ENCODE assay signal across 10 cellular contexts in the genomic region with DNA sequence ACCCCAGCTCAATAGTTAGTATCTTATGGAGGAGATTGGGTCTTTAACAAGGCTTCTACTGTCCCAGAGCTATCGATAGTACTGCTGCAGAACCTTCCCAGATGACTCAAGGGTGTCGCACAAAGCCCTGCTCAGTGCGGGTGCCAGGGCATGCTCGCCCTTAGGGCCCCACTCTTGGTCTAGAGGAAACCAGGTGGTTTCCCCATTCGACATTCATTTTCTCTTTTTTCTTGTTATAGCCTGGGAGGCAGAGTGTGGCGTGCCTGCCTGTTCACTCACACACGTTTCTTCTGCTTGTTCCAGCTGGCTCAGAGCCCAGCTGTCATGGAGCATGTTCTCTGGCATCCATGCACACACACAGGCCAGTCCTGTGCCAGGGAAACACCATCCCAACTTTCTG.
A peak's percentile ranks its signal among the peaks of the same experiment; 100 is the strongest.
DNase-seq lines count a peak whose midpoint lies in the region; ATAC-seq, FAIRE-seq and TF ChIP-seq lines count a peak whose summit lies in the region.
"Had no signal": no experiment of that assay in that cellular context is flagged by ENCODE, and none has a peak within 500 bp of the region (broad histone marks: within the 10 kb centered on the region; RNA-seq: fewer than 3 reads in every experiment).

No MANE protein-coding gene starts in this region.

- no peak overlapping the region for H3K27ac Mint-ChIP-seq in CD8-positive, alpha-beta T cell

- H3K36me3 Mint-ChIP-seq in CD8-positive, alpha-beta T cell, result no peaks in the 10 kb centered on the region

- DNase-seq in right lobe of liver (peak in 1 of 3 donors; percentile 63), HepG2 (ENCODE audit: low spot score) (no peak), body of pancreas (peak; percentile 67 to 89 (median 84)), smooth muscle cell (lab: John Stamatoyannopoulos, UW; ENCODE audit: unreplicated experiment) (no peak), retina (no peak), DMS153 treated with DMSO at 0.1 percent for 48 hours (lab: John Stamatoyannopoulos, UW; ENCODE audit: unreplicated experiment) (no peak)
- DNase-seq in CD8-positive, alpha-beta T cell, result no peak

- H3K4me3 ChIP-seq in right lobe of liver (no peak overlapping the region), HepG2 (replicated peaks in 1 of 3; ENCODE audit: insufficient read depth in 1 of 3, low read depth in 2 of 3, low read length in 3 of 3) (no peak overlapping the region), body of pancreas (no peak overlapping the region), smooth muscle cell (no peak overlapping the region)
- H3K4me3 ChIP-seq in CD8-positive, alpha-beta T cell (ENCODE audit: low read depth, low read length), result no peak overlapping the region
- H3K4me3 ChIP-seq: suprapubic skin had no signal

- 7% methylated on average over 2 of the region's 7 CpGs for WGBS in right lobe of liver (ENCODE audit: insufficient coverage, low coverage, low lambda C conversion rate, missing lambda C conversion rate)
- 34% methylated on average over 6 of the region's 7 CpGs for WGBS in HepG2 (ENCODE audit: low lambda C conversion rate)
- WGBS in body of pancreas, 2 donors, result 10 to 14% methylated on average over 6 to 7 of the region's 7 CpGs
- 92% methylated on average over 7 of the region's 7 CpGs for WGBS in smooth muscle cell (ENCODE audit: low lambda C conversion rate)

- H2AFZ ChIP-seq in HepG2 (ENCODE audit: low read length) (no peak overlapping the region), smooth muscle cell (ENCODE audit: low read depth) (no peak overlapping the region)

- H3K27ac ChIP-seq in right lobe of liver, result no peak overlapping the region
- no peak overlapping the region for H3K27ac ChIP-seq in HepG2 (ENCODE audit: extremely low read length, insufficient read depth, low read length)
- H3K27ac ChIP-seq in body of pancreas, result no peak overlapping the region
- H3K27ac ChIP-seq in smooth muscle cell (ENCODE audit: low read depth), result no peak overlapping the region
- no peak overlapping the region for H3K27ac ChIP-seq in CD8-positive, alpha-beta T cell (ENCODE audit: low read depth, low read length)
- H3K27ac ChIP-seq: suprapubic skin had no signal

- in situ Hi-C loops in HepG2 (cut with HindIII; ENCODE audit: extremely low pct_ligation_motif_present, low pct_unique_long_range_greater_than_20kb), result no loop called here

- peaks cover 3% of the 10 kb centered on the region for H3K4me1 Mint-ChIP-seq in CD8-positive, alpha-beta T cell (ENCODE audit: low read depth)

- TF ChIP-seq POLR2A in right lobe of liver (IDR thresholded peaks at IDR 0.05), result no peak
- no peak for TF ChIP-seq POLR2A in HepG2 (IDR thresholded peaks at IDR 0.05; ENCODE audit: insufficient read depth in 1 of 2, low read depth in 2 of 2, low read length in 2 of 2)
- no peak for TF ChIP-seq POLR2A in body of pancreas (IDR thresholded peaks at IDR 0.05)

- H3K9ac ChIP-seq in HepG2 (ENCODE audit: insufficient read depth, low read depth, low read length) (no peak overlapping the region), smooth muscle cell (ENCODE audit: low read depth) (no peak overlapping the region)

- H3K4me2 ChIP-seq in HepG2 (ENCODE audit: low read depth, low read length) (no peak overlapping the region), smooth muscle cell (no peak overlapping the region)

- no peaks in the 10 kb centered on the region for H3F3A ChIP-seq in smooth muscle cell (ENCODE audit: low read depth)

- TF ChIP-seq CTCF in right lobe of liver (IDR thresholded peaks at IDR 0.05) (no peak), HepG2 (CRISPR knock-in tag; IDR thresholded peaks at IDR 0.05) (no peak), body of pancreas (IDR thresholded peaks at IDR 0.05) (no peak), smooth muscle cell (IDR thresholded peaks at IDR 0.05; ENCODE audit: borderline replicate concordance, insufficient read depth, poor library complexity, severe bottlenecking) (no peak)
- TF ChIP-seq CTCF in CD8-positive, alpha-beta T cell (IDR thresholded peaks at IDR 0.05), result no peak

- no peak for TF ChIP-seq RAD21 in HepG2 (CRISPR knock-in tag; IDR thresholded peaks at IDR 0.05)

- no TSS peak for BruUV-seq in HepG2 (replicated peaks; lab: Mats Ljungman, UMichigan)

- H4K20me1 ChIP-seq in HepG2 (ENCODE audit: insufficient read depth, low read length) (no peaks in the 10 kb centered on the region), smooth muscle cell (ENCODE audit: low read depth) (no peaks in the 10 kb centered on the region)

- no peaks in the 10 kb centered on the region for H3K9me3 ChIP-seq in right lobe of liver
- no peaks in the 10 kb centered on the region for H3K9me3 ChIP-seq in HepG2 (ENCODE audit: low read length)
- H3K9me3 ChIP-seq in body of pancreas, result no peaks in the 10 kb centered on the region
- H3K9me3 ChIP-seq in smooth muscle cell (replicated peaks; ENCODE audit: low read depth), result no peaks in the 10 kb centered on the region
- no peaks in the 10 kb centered on the region for H3K9me3 ChIP-seq in CD8-positive, alpha-beta T cell (ENCODE audit: low read length)
- H3K9me3 ChIP-seq: suprapubic skin had no signal

- H3K9me3 Mint-ChIP-seq in CD8-positive, alpha-beta T cell, result peaks cover 2% of the 10 kb centered on the region

- H3K27me3 ChIP-seq in right lobe of liver, result no peaks in the 10 kb centered on the region
- 0 out of 5 replicates have a peak, but pooled peaks cover 0 to 1% of the 10 kb centered on the region in 2 experiments for H3K27me3 ChIP-seq in HepG2 (ENCODE audit: control insufficient read depth in 1 of 2, insufficient read depth in 2 of 2, low read length in 2 of 2)
- no peaks in the 10 kb centered on the region for H3K27me3 ChIP-seq in body of pancreas
- no peaks in the 10 kb centered on the region for H3K27me3 ChIP-seq in smooth muscle cell (ENCODE audit: low read depth)
- no peaks in the 10 kb centered on the region for H3K27me3 ChIP-seq in CD8-positive, alpha-beta T cell (ENCODE audit: insufficient read depth, low read length)

- intact Hi-C loops in right lobe of liver (cut with DNase I), result no loop called here
- intact Hi-C loops in HepG2 (cut with micrococcal nuclease; ENCODE audit: unreplicated experiment), result no loop called here
- intact Hi-C loops in body of pancreas (cut with DNase I), result no loop called here
- intact Hi-C loops in CD8-positive, alpha-beta T cell (cut with DNase I, micrococcal nuclease), result no loop called here

- CTCF ChIA-PET in HepG2 (lab: Yijun Ruan, JAX; ENCODE audit: low intra/inter-chr PET ratio, low total read pairs), result no interaction called here
- CTCF ChIA-PET in CD8-positive, alpha-beta T cell (lab: Charles Lee), result no interaction called here

- FAIRE-seq in HepG2 (lab: Jason Lieb, UNC), result no peak
- FAIRE-seq: TTC549 had no signal

- peak in 3 of 4 donors; percentile 22 to 53 (median 45) for ATAC-seq in right lobe of liver
- ATAC-seq in HepG2, result no peak
- peak; percentile 86 for ATAC-seq in HG03469 (IDR thresholded peaks at IDR 0.05; ENCODE audit: unreplicated experiment)
- ATAC-seq in body of pancreas, result peak; percentile 82
- no peak for ATAC-seq in CD8-positive, alpha-beta T cell

- H3K36me3 ChIP-seq in right lobe of liver (no peaks in the 10 kb centered on the region), HepG2 (replicated peaks in 1 of 2; ENCODE audit: control insufficient read depth in 1 of 2, insufficient read depth in 2 of 2, low read length in 2 of 2) (no peaks in the 10 kb centered on the region), body of pancreas (replicated peaks in 1 of 2; ENCODE audit: insufficient read depth in 1 of 2, low read depth in 2 of 2) (no peaks in the 10 kb centered on the region), smooth muscle cell (ENCODE audit: low read depth) (no peaks in the 10 kb centered on the region)
- no peaks in the 10 kb centered on the region for H3K36me3 ChIP-seq in CD8-positive, alpha-beta T cell (ENCODE audit: insufficient read depth, low read length)
- H3K36me3 ChIP-seq: suprapubic skin had no signal

- TF ChIP-seq EP300 in HepG2 (IDR thresholded peaks at IDR 0.05; ENCODE audit: low read depth in 2 of 2, low read length in 2 of 2) (no peak), HepG2 (CRISPR knock-in tag; IDR thresholded peaks at IDR 0.05; ENCODE audit: borderline replicate concordance) (no peak)

- no peak overlapping the region for H3K4me3 Mint-ChIP-seq in CD8-positive, alpha-beta T cell

- H3K27me3 Mint-ChIP-seq in CD8-positive, alpha-beta T cell (ENCODE audit: low read depth), result peaks cover 4% of the 10 kb centered on the region

- POLR2A ChIA-PET in HepG2 (lab: Yijun Ruan, JAX), result no interaction called here
- POLR2A ChIA-PET in CD8-positive, alpha-beta T cell (lab: Charles Lee), result interaction anchor here (0.7 kb wide), 1 partner anchor 223 kb away, joined by 3 read pairs; no protein-coding TSS in a partner anchor

- H3K79me2 ChIP-seq in HepG2 (ENCODE audit: insufficient read depth, low read length) (no peaks in the 10 kb centered on the region), smooth muscle cell (ENCODE audit: low read depth) (no peaks in the 10 kb centered on the region)

- H3K4me1 ChIP-seq in right lobe of liver (no peaks in the 10 kb centered on the region), HepG2 (ENCODE audit: insufficient read depth, low read length) (0 out of 2 replicates have a peak, but pooled peaks cover 1% of the 10 kb centered on the region), body of pancreas (peaks cover 20% of the 10 kb centered on the region), smooth muscle cell (ENCODE audit: low read depth) (no peaks in the 10 kb centered on the region)
- no peaks in the 10 kb centered on the region for H3K4me1 ChIP-seq in CD8-positive, alpha-beta T cell (ENCODE audit: insufficient read depth, low read length)

TF ChIP-seq in HepG2, 621 proteins besides CTCF, POLR2A, EP300 and RAD21:
- TF ChIP-seq, protein P1, sequence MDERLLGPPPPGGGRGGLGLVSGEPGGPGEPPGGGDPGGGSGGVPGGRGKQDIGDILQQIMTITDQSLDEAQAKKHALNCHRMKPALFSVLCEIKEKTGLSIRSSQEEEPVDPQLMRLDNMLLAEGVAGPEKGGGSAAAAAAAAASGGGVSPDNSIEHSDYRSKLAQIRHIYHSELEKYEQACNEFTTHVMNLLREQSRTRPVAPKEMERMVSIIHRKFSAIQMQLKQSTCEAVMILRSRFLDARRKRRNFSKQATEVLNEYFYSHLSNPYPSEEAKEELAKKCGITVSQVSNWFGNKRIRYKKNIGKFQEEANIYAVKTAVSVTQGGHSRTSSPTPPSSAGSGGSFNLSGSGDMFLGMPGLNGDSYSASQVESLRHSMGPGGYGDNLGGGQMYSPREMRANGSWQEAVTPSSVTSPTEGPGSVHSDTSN (CRISPR knock-in tag; IDR thresholded peaks at IDR 0.05), result no peak
- TF ChIP-seq YEATS4 (CRISPR knock-in tag; IDR thresholded peaks at IDR 0.05; ENCODE audit: borderline replicate concordance), result no peak
- no peak for TF ChIP-seq CCDC6 (CRISPR knock-in tag; IDR thresholded peaks at IDR 0.05)
- TF ChIP-seq HDAC2 (CRISPR knock-in tag; IDR thresholded peaks at IDR 0.05), result no peak
- TF ChIP-seq CBX2 (IDR thresholded peaks at IDR 0.05; ENCODE audit: low read depth, low read length), result no peak
- no peak for TF ChIP-seq CBX2 (CRISPR knock-in tag; IDR thresholded peaks at IDR 0.05; ENCODE audit: low read depth)

Comparison
In these comparisons a context has a peak if more than half of its experiments do, and no peak if none do; other contexts are left out.
1. ATAC-seq: peak in right lobe of liver (3 of 4), HG03469 (single experiment) and body of pancreas (single experiment); none in HepG2 (single experiment) and CD8-positive, alpha-beta T cell (single experiment).
2. DNase-seq: peak in body of pancreas (4 of 4); none in HepG2 (single experiment), smooth muscle cell (single experiment), retina (single experiment), DMS153 treated with DMSO at 0.1 percent for 48 hours (single experiment) and CD8-positive, alpha-beta T cell (0 of 7).